Comparison of ENCODE assay signal across 22 cellular contexts in the genomic region with DNA sequence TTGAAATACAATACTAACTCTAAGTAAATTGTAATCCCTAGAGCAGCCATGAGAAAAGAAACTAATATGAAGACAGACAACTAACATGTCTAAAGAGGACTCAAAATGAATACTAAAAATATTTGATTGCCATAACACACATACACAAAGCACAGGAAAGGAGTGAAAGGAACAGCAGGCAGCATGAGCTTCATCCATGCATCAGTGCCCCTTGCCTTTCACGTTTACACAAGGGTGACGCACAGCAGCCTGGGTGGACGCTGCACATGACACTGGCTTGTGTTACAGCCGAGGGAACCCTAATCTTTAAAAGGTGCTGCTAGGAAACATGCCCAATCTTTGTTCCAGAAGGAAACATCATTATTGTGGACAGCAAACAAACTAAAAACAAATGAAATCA.
DNase-seq lines count a peak whose midpoint lies in the region; TF ChIP-seq lines count a peak whose summit lies in the region.
"Had no signal": no experiment of that assay in that cellular context is flagged by ENCODE, and none has a peak within 500 bp of the region (broad histone marks: within the 10 kb centered on the region; RNA-seq: fewer than 3 reads in every experiment).

No MANE protein-coding gene starts in this region.

- in situ Hi-C loops in Caki2 (cut with HindIII; ENCODE audit: low pct_unique_long_range_greater_than_20kb, low sequenced_read_pairs) = no loop called here

- no peaks in the 10 kb centered on the region for H3K36me3 ChIP-seq in OCI-LY1 (ENCODE audit: insufficient read depth, low read length)
- no peaks in the 10 kb centered on the region for H3K36me3 ChIP-seq in WERI-Rb-1
- H3K36me3 ChIP-seq: SJSA1 had no signal

- TF ChIP-seq CTCF in OCI-LY1 (IDR thresholded peaks at IDR 0.05; ENCODE audit: low read length) (no peak), Calu3 (IDR thresholded peaks at IDR 0.05; ENCODE audit: unreplicated experiment) (no peak), WERI-Rb-1 (IDR thresholded peaks at IDR 0.05; ENCODE audit: low read depth, low read length) (no peak)

- no peak for TF ChIP-seq RAD21 in Ishikawa (IDR thresholded peaks at IDR 0.05; ENCODE audit: low read depth)

- H3F3A ChIP-seq in OCI-LY1 (ENCODE audit: insufficient read depth, low read length) = no peaks in the 10 kb centered on the region

- TF ChIP-seq EP300 in Ishikawa (IDR thresholded peaks at IDR 0.05; ENCODE audit: borderline replicate concordance) = no peak

- no peak overlapping the region; the same call in 1 of the 2 replicates for H3K4me2 ChIP-seq in OCI-LY1 (ENCODE audit: low read length)

- no peaks in the 10 kb centered on the region for H3K4me1 Mint-ChIP-seq in Calu3 (ENCODE audit: low read depth, unreplicated experiment)
- H3K4me1 Mint-ChIP-seq: activated naive CD4-positive, alpha-beta T cell treated with anti-CD3 and anti-CD28 coated beads, Interleukin-2, amount 50 U/mL, for 24 hours had no signal

- intact Hi-C loops in Calu3 (cut with micrococcal nuclease; ENCODE audit: unreplicated experiment) = no loop called here

- no peak overlapping the region for H3K9ac ChIP-seq in OCI-LY1 (ENCODE audit: low read length)

- H3K79me2 ChIP-seq in OCI-LY1 (ENCODE audit: insufficient read depth, low read length) = no peaks in the 10 kb centered on the region

- DNase-seq in Caki2 (ENCODE audit: low read depth) (peak; percentile 2), left kidney (ENCODE audit: low read depth, low spot score) (peak; percentile 46), Calu3 (no peak), WERI-Rb-1 (no peak), cerebellar cortex (ENCODE audit: low spot score) (no peak)
- DNase-seq: activated CD4-positive, CD25-positive, alpha-beta regulatory T cell; activated CD8-positive, alpha-beta T cell treated with anti-CD3 and anti-CD28 coated beads for 36 hours; activated T-cell treated with anti-CD3 and anti-CD28 coated beads, Interleukin-2, amount 50 U/mL, for 48 hours; CD8-positive, alpha-beta memory T cell; effector memory CD8-positive, alpha-beta T cell; heart left ventricle; immature natural killer cell; NCI-H524 treated with DMSO at 0.1 percent for 48 hours; PC-3; stimulated activated CD4-positive, alpha-beta T cell treated with anti-CD3 and anti-CD28 coated beads, Interleukin-2, amount 100 ng/mL, for 24 hours; stimulated activated naive CD8-positive, alpha-beta T cell treated with anti-CD3 and anti-CD28 coated beads, Interleukin-15, Interleukin-2, amounts not matched to agents 100 U/mL and 50 U/mL, for 24 hours; T-helper 2 cell had no signal

- H3K27me3 Mint-ChIP-seq in Calu3 (ENCODE audit: unreplicated experiment) = no peaks in the 10 kb centered on the region
- H3K27me3 Mint-ChIP-seq: activated CD8-positive, alpha-beta T cell treated with anti-CD3 and anti-CD28 coated beads for 36 hours; activated naive CD4-positive, alpha-beta T cell treated with anti-CD3 and anti-CD28 coated beads, Interleukin-2, amount 50 U/mL, for 24 hours; CD8-positive, alpha-beta memory T cell; effector memory CD8-positive, alpha-beta T cell had no signal

- no peak overlapping the region for H3K4me3 ChIP-seq in OCI-LY1 (ENCODE audit: low read depth, low read length, poor library complexity, severe bottlenecking)
- H3K4me3 ChIP-seq in WERI-Rb-1 (ENCODE audit: low read depth, low read length) = no peak overlapping the region
- H3K4me3 ChIP-seq: heart left ventricle, SJSA1, tibial nerve had no signal

- H3K27me3 ChIP-seq in OCI-LY1 (ENCODE audit: insufficient read depth, low read length) (no peaks in the 10 kb centered on the region), WERI-Rb-1 (ENCODE audit: insufficient read depth, low read depth, severe bottlenecking) (no peaks in the 10 kb centered on the region)
- H3K27me3 ChIP-seq: heart left ventricle, SJSA1, tibial nerve had no signal

- H2AFZ ChIP-seq in OCI-LY1 (ENCODE audit: low read length) = no peak overlapping the region

- H3K27ac ChIP-seq in OCI-LY1 (ENCODE audit: low read depth, low read length, poor library complexity, severe bottlenecking) = peak overlapping the region; percentile 1
- no peak overlapping the region for H3K27ac ChIP-seq in WERI-Rb-1
- H3K27ac ChIP-seq: heart left ventricle, SJSA1, tibial nerve had no signal

- H4K20me1 ChIP-seq in OCI-LY1 (ENCODE audit: insufficient read depth, low read length) = no peaks in the 10 kb centered on the region

- H3K9me2 ChIP-seq in OCI-LY1 (ENCODE audit: low read depth, low read length) = no peaks in the 10 kb centered on the region

- no peak overlapping the region for H3K4me3 Mint-ChIP-seq in Calu3 (ENCODE audit: low read depth, unreplicated experiment)
- H3K4me3 Mint-ChIP-seq: activated CD8-positive, alpha-beta T cell treated with anti-CD3 and anti-CD28 coated beads for 36 hours; activated naive CD4-positive, alpha-beta T cell treated with anti-CD3 and anti-CD28 coated beads, Interleukin-2, amount 50 U/mL, for 24 hours; CD8-positive, alpha-beta memory T cell; effector memory CD8-positive, alpha-beta T cell; immature natural killer cell had no signal

- CTCF ChIA-PET in Calu3 (lab: Charles Lee) = no interaction called here

- H3K9me3 ChIP-seq in OCI-LY1 (ENCODE audit: low read length) (no peaks in the 10 kb centered on the region), WERI-Rb-1 (ENCODE audit: severe bottlenecking) (no peaks in the 10 kb centered on the region)
- H3K9me3 ChIP-seq: heart left ventricle, SJSA1, tibial nerve had no signal

- no peaks in the 10 kb centered on the region for H3K9me3 Mint-ChIP-seq in Calu3 (ENCODE audit: low read depth, unreplicated experiment)
- H3K9me3 Mint-ChIP-seq: activated CD8-positive, alpha-beta T cell treated with anti-CD3 and anti-CD28 coated beads for 36 hours; activated naive CD4-positive, alpha-beta T cell treated with anti-CD3 and anti-CD28 coated beads, Interleukin-2, amount 50 U/mL, for 24 hours; CD8-positive, alpha-beta memory T cell; effector memory CD8-positive, alpha-beta T cell; immature natural killer cell had no signal

- peaks cover 10% of the 10 kb centered on the region for H3K4me1 ChIP-seq in OCI-LY1 (ENCODE audit: insufficient read depth, low read length, severe bottlenecking)
- H3K4me1 ChIP-seq: heart left ventricle, SJSA1, tibial nerve had no signal

- H3K27ac Mint-ChIP-seq in Calu3 (ENCODE audit: unreplicated experiment) = no peak overlapping the region
- H3K27ac Mint-ChIP-seq: activated CD8-positive, alpha-beta T cell treated with anti-CD3 and anti-CD28 coated beads for 36 hours; activated naive CD4-positive, alpha-beta T cell treated with anti-CD3 and anti-CD28 coated beads, Interleukin-2, amount 50 U/mL, for 24 hours; CD8-positive, alpha-beta memory T cell; effector memory CD8-positive, alpha-beta T cell had no signal

- no peaks in the 10 kb centered on the region for H3K36me3 Mint-ChIP-seq in Calu3 (ENCODE audit: insufficient read depth, unreplicated experiment)

- BruUV-seq in Calu3 (replicated peaks; lab: Mats Ljungman, UMichigan) = no TSS peak

TF ChIP-seq in Ishikawa, 13 proteins besides CTCF, POLR2A, EP300 and RAD21:
- TF ChIP-seq TCF12 (IDR thresholded peaks at IDR 0.05; ENCODE audit: low read depth) (no peak), TAF1 (IDR thresholded peaks at IDR 0.05; ENCODE audit: low read depth) (no peak)
- TF ChIP-seq, protein P1, sequence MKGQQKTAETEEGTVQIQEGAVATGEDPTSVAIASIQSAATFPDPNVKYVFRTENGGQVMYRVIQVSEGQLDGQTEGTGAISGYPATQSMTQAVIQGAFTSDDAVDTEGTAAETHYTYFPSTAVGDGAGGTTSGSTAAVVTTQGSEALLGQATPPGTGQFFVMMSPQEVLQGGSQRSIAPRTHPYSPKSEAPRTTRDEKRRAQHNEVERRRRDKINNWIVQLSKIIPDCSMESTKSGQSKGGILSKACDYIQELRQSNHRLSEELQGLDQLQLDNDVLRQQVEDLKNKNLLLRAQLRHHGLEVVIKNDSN (IDR thresholded peaks at IDR 0.05) = 0 out of 2 replicates have a peak, but pooled peaks have one; percentile 11

Comparison
In these comparisons a context has a peak if more than half of its experiments do, and no peak if none do; other contexts are left out.
1. DNase-seq: peak in Caki2 (single experiment) and left kidney (single experiment); none in Calu3 (single experiment), WERI-Rb-1 (single experiment) and cerebellar cortex (single experiment).